In the genomic region with DNA sequence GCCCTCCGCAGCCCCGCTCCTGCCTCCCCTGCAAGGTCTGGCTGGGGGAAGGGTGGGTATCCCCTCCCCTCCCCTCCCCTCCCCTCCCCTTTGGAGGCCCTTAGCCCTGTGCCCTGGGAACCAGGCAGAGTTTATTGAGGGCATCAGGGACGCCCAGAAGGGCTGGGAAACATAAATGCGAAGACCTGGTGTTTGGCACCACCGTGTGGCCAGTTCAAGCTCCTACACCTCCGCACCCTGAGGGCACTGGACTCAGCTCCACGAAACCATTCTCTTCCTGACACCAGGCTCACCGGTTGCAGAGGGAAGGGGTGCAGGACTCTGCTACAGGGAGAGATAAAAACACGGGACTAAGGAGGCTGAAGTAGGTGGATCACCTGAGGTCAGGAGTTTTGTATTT, we compare ENCODE assay signal across 8 cellular contexts. TPM values are rescaled to one million over a fixed set of nuclear protein-coding genes. Genes with fewer than 3 reads are reported as not detected.
DNase-seq lines count a peak whose midpoint lies in the region; ATAC-seq, FAIRE-seq and TF ChIP-seq lines count a peak whose summit lies in the region.

No MANE protein-coding gene starts in this region.

- H4K20me1 ChIP-seq in H1 (replicated peaks in 1 of 2; ENCODE audit: control insufficient read depth in 1 of 2, insufficient read depth in 2 of 2, low read length in 2 of 2): no peaks in the 10 kb centered on the region

- H3K79me1 ChIP-seq in H1 (ENCODE audit: low read depth, low read length): no peaks in the 10 kb centered on the region

- 0 out of 2 replicates have a peak overlapping the region, but pooled peaks have one; percentile 27 for H2BK12ac ChIP-seq in H1 (ENCODE audit: low read depth, low read length)

- H3K27ac ChIP-seq in H1 (ENCODE audit: low read depth, low read length): no peak overlapping the region

- H2BK20ac ChIP-seq in H1 (ENCODE audit: low read length): no peak overlapping the region

- H3K36me3 ChIP-seq in H1 (ENCODE audit: control insufficient read depth in 2 of 4, insufficient read depth in 4 of 4, low read length in 3 of 4): no peaks in the 10 kb centered on the region

- no peak overlapping the region for H3K14ac ChIP-seq in H1 (ENCODE audit: insufficient read length)

- H3K27me3 Mint-ChIP-seq in activated CD4-positive, alpha-beta memory T cell treated with anti-CD3 and anti-CD28 coated beads, Interleukin-2, amount 10 ng/mL, durations not matched to agents 7 days and 5 days: peaks cover 60% of the 10 kb centered on the region
- H3K27me3 Mint-ChIP-seq in stimulated activated memory B cell treated with anti-CD40 and anti-IgM and Interleukin-4, amounts not matched to agents 10 μg/mL and 1 μg/mL and 100 μg/mL, for 72 hours: peaks cover 54% of the 10 kb centered on the region

- no peak overlapping the region for H3K23ac ChIP-seq in H1 (ENCODE audit: insufficient read length)

- POLR2A ChIA-PET in activated CD4-positive, alpha-beta memory T cell treated with anti-CD3 and anti-CD28 coated beads, Interleukin-2, amount 10 ng/mL, durations not matched to agents 7 days and 5 days (lab: Charles Lee): interaction anchor here (0.8 kb wide), 1 partner anchor 12 kb away, joined by 3 read pairs; no protein-coding TSS in a partner anchor
- POLR2A ChIA-PET in H1 (lab: Charles Lee; ENCODE audit: partially characterized antibody): interaction anchor here (1.0 to 2.0 kb wide), 3 partner anchors 8 to 206 kb away, joined by 3 to 6 read pairs (median 3); a partner anchor contains a TSS

- H3K36me3 Mint-ChIP-seq in activated CD4-positive, alpha-beta memory T cell treated with anti-CD3 and anti-CD28 coated beads, Interleukin-2, amount 10 ng/mL, durations not matched to agents 7 days and 5 days (ENCODE audit: low read depth): peaks cover 4% of the 10 kb centered on the region
- no peaks in the 10 kb centered on the region for H3K36me3 Mint-ChIP-seq in stimulated activated memory B cell treated with anti-CD40 and anti-IgM and Interleukin-4, amounts not matched to agents 10 μg/mL and 1 μg/mL and 100 μg/mL, for 72 hours

- peak; percentile 79 to 90 (median 89) for TF ChIP-seq CTCF in H1 (IDR thresholded peaks at IDR 0.05; ENCODE audit: control extremely low read depth in 1 of 3, insufficient read depth in 1 of 3, low read depth in 1 of 3, low read length in 3 of 3)

- peak; percentile 77 for DNase-seq in Ammon's horn (ENCODE audit: low spot score)
- DNase-seq in NCI-H748 (lab: John Stamatoyannopoulos, UW; ENCODE audit: unreplicated experiment): peak; percentile 81
- peak; percentile 69 for DNase-seq in activated CD4-positive, alpha-beta memory T cell treated with anti-CD3 and anti-CD28 coated beads, Interleukin-2, amount 10 ng/mL, durations not matched to agents 7 days and 5 days
- DNase-seq in H1 (ENCODE audit: low read depth in 1 of 2, low spot score in 2 of 2): peak in 1 of 2 experiments; percentile 81
- DNase-seq in mucosa of gallbladder (ENCODE audit: low spot score): peak; percentile 57

- H3K4me1 Mint-ChIP-seq in activated CD4-positive, alpha-beta memory T cell treated with anti-CD3 and anti-CD28 coated beads, Interleukin-2, amount 10 ng/mL, durations not matched to agents 7 days and 5 days: no peaks in the 10 kb centered on the region
- H3K4me1 Mint-ChIP-seq in stimulated activated memory B cell treated with anti-CD40 and anti-IgM and Interleukin-4, amounts not matched to agents 10 μg/mL and 1 μg/mL and 100 μg/mL, for 72 hours: peaks cover 6% of the 10 kb centered on the region

- no peak overlapping the region for H3K27ac Mint-ChIP-seq in activated CD4-positive, alpha-beta memory T cell treated with anti-CD3 and anti-CD28 coated beads, Interleukin-2, amount 10 ng/mL, durations not matched to agents 7 days and 5 days
- no peak overlapping the region for H3K27ac Mint-ChIP-seq in stimulated activated memory B cell treated with anti-CD40 and anti-IgM and Interleukin-4, amounts not matched to agents 10 μg/mL and 1 μg/mL and 100 μg/mL, for 72 hours

- no peak overlapping the region for H2BK5ac ChIP-seq in H1 (ENCODE audit: low read depth, low read length)

- no peak overlapping the region for H3K4me2 ChIP-seq in H1 (ENCODE audit: insufficient read depth in 1 of 2, low read depth in 2 of 2, low read length in 2 of 2)

- H3K9ac ChIP-seq in H1 (replicated peaks in 1 of 4; ENCODE audit: extremely low read depth in 1 of 4, low read depth in 3 of 4, low read length in 3 of 4): no peak overlapping the region

- 23% methylated on average over 9 of the region's 9 CpGs; no CpG with 5 or more reads in 1 of the 2 experiments for WGBS in H1 (ENCODE audit: extremely low coverage in 1 of 2, insufficient coverage in 1 of 2, insufficient read length in 1 of 2, insufficient replicate concordance in 2 of 2, low coverage in 1 of 2, low lambda C conversion rate in 2 of 2, missing lambda C conversion rate in 1 of 2), 2 experiments

- peak; percentile 13 for FAIRE-seq in H1 (lab: Jason Lieb, UNC)

- H3K9me3 ChIP-seq in H1 (ENCODE audit: insufficient read depth in 2 of 2, low read depth in 1 of 2, low read length in 1 of 2): peaks cover under 1 to 2% of the 10 kb centered on the region in 2 experiments; a peak in 2 of 4 replicates

- peaks cover 2 to 21% (median 6%) of the 10 kb centered on the region in 4 experiments for H3K4me1 ChIP-seq in H1 (replicated peaks in 1 of 4; ENCODE audit: control insufficient read depth in 3 of 4, insufficient read depth in 4 of 4, low read length in 3 of 4)

- H4K5ac ChIP-seq in H1 (ENCODE audit: insufficient read length, low read depth, low read length): no peak overlapping the region

- no peaks in the 10 kb centered on the region for H3K23me2 ChIP-seq in H1 (ENCODE audit: low read depth, low read length)

- peaks cover 6% of the 10 kb centered on the region for H3K9me3 Mint-ChIP-seq in activated CD4-positive, alpha-beta memory T cell treated with anti-CD3 and anti-CD28 coated beads, Interleukin-2, amount 10 ng/mL, durations not matched to agents 7 days and 5 days
- no peaks in the 10 kb centered on the region for H3K9me3 Mint-ChIP-seq in stimulated activated memory B cell treated with anti-CD40 and anti-IgM and Interleukin-4, amounts not matched to agents 10 μg/mL and 1 μg/mL and 100 μg/mL, for 72 hours

- no peak overlapping the region for H4K91ac ChIP-seq in H1 (replicated peaks; ENCODE audit: insufficient read length, low read length)

- no peak overlapping the region for H3K4me3 Mint-ChIP-seq in activated CD4-positive, alpha-beta memory T cell treated with anti-CD3 and anti-CD28 coated beads, Interleukin-2, amount 10 ng/mL, durations not matched to agents 7 days and 5 days
- H3K4me3 Mint-ChIP-seq in stimulated activated memory B cell treated with anti-CD40 and anti-IgM and Interleukin-4, amounts not matched to agents 10 μg/mL and 1 μg/mL and 100 μg/mL, for 72 hours: no peak overlapping the region

- peak; percentile 46 for ATAC-seq in GM21723 (IDR thresholded peaks at IDR 0.05; ENCODE audit: unreplicated experiment)
- ATAC-seq in stimulated activated memory B cell treated with anti-CD40 and anti-IgM and Interleukin-4, amounts not matched to agents 10 μg/mL and 1 μg/mL and 100 μg/mL, for 72 hours: peak; percentile 81
- ATAC-seq in GM19328 (IDR thresholded peaks at IDR 0.05; ENCODE audit: unreplicated experiment): no peak

- H3K4me3 ChIP-seq in H1 (ENCODE audit: extremely low read depth in 1 of 4, insufficient read depth in 2 of 4, low read depth in 3 of 4, low read length in 4 of 4): no peak overlapping the region

- no peak overlapping the region for H3K56ac ChIP-seq in H1 (replicated peaks; ENCODE audit: insufficient read length, low read depth, low read length)

- CTCF ChIA-PET in activated CD4-positive, alpha-beta memory T cell treated with anti-CD3 and anti-CD28 coated beads, Interleukin-2, amount 10 ng/mL, durations not matched to agents 7 days and 5 days (lab: Charles Lee): interaction anchor here (0.9 to 2.4 kb wide), 9 partner anchors 9 to 848 kb away, joined by 3 to 15 read pairs (median 5); a partner anchor contains a TSS
- CTCF ChIA-PET in H1 (lab: Charles Lee; ENCODE audit: partially characterized antibody): interaction anchor here (0.6 to 5.3 kb wide), 30 partner anchors 13 to 881 kb away, joined by 3 to 60 read pairs (median 4); a partner anchor contains a TSS

- no peak for TF ChIP-seq EP300 in H1 (IDR thresholded peaks at IDR 0.05; ENCODE audit: borderline replicate concordance in 1 of 2, low read depth in 2 of 2, low read length in 2 of 2)

- H2AK5ac ChIP-seq in H1 (ENCODE audit: low read depth, low read length): no peak overlapping the region

- no peak overlapping the region for H2BK15ac ChIP-seq in H1 (ENCODE audit: low read length)

- no peak overlapping the region for H2BK120ac ChIP-seq in H1 (replicated peaks; ENCODE audit: low read depth, low read length)

- TF ChIP-seq POLR2A in H1 (IDR thresholded peaks at IDR 0.05; ENCODE audit: control extremely low read depth in 1 of 2, low read depth in 2 of 2, low read length in 2 of 2): no peak

- TF ChIP-seq RAD21 in H1 (IDR thresholded peaks at IDR 0.05 in 1 of 2, conservative IDR thresholded peaks at IDR 0.05 in 1 of 2; ENCODE audit: low read depth in 2 of 2, low read length in 2 of 2): peak; percentile 92 to 93

- H3K4ac ChIP-seq in H1 (replicated peaks; ENCODE audit: insufficient read length, low read depth, low read length): no peak overlapping the region

- H3K27me3 ChIP-seq in H1 (replicated peaks in 1 of 4; ENCODE audit: control insufficient read depth in 3 of 4, extremely low read depth in 1 of 4, insufficient read depth in 3 of 4, low read length in 3 of 4): no peaks in the 10 kb centered on the region

- 0 out of 2 replicates have a peak overlapping the region, but pooled peaks have one; percentile 9 for H2AFZ ChIP-seq in H1 (ENCODE audit: low read length)

- peak overlapping the region; percentile 24; the same call in 1 of the 2 replicates for H3K18ac ChIP-seq in H1 (ENCODE audit: extremely low read depth, low read length)

- no peaks in the 10 kb centered on the region for H3K79me2 ChIP-seq in H1 (ENCODE audit: control insufficient read depth in 1 of 2, insufficient read depth in 2 of 2, low read length in 2 of 2)

- H4K8ac ChIP-seq in H1 (ENCODE audit: extremely low read depth, insufficient read depth, low read length): peak overlapping the region; percentile 47

RNA-seq across cellular contexts. Expression of a gene that starts 1.0 kb away (rescaled TPM):
- total RNA-seq in activated CD4-positive, alpha-beta memory T cell treated with anti-CD3 and anti-CD28 coated beads, Interleukin-2, amount 10 ng/mL, durations not matched to agents 7 days and 5 days: not detected
- total RNA-seq in H1 (2021; fragmentation: NEBNext Ultra II Directional; extraction: Animal tissue kit (Norgen Biotek cat#: 25700)): 0.71 TPM in 1 of 2 replicates, not detected in the other
- 0.56 and 0.89 TPM in 2 replicates for polyA plus RNA-seq in H1 (2011; rRNA removed)
- polyA plus RNA-seq in H1 (2011; cell fraction: cytosol; rRNA removed): 1.6 TPM
- polyA plus RNA-seq in H1 (2011; cell fraction: nucleus; rRNA removed): 0.78 TPM
- 0.22 to 0.55 TPM (median 0.40 TPM) in 4 replicates for polyA plus RNA-seq in H1 (2012, experiment 1 of 2)
- polyA plus RNA-seq in H1 (2012, experiment 2 of 2): 0.09 TPM
- 0.14 TPM for polyA plus RNA-seq in H1 (2013, experiment 1 of 2)
- polyA plus RNA-seq in H1 (2013, experiment 2 of 2): 0.29 TPM
- polyA minus RNA-seq in H1 (2011; rRNA and poly(A)+ RNA removed): 0.20 and 0.22 TPM in 2 replicates
- polyA minus RNA-seq in H1 (2011; cell fraction: cytosol; rRNA and poly(A)+ RNA removed): not detected
- polyA minus RNA-seq in H1 (2011; cell fraction: nucleus; rRNA and poly(A)+ RNA removed): not detected
- not detected for total RNA-seq in mucosa of gallbladder

RNA-seq across cellular contexts. Expression of a gene that starts 8.3 kb away (rescaled TPM):
- 10 to 100 TPM; 21.2 TPM for total RNA-seq in activated CD4-positive, alpha-beta memory T cell treated with anti-CD3 and anti-CD28 coated beads, Interleukin-2, amount 10 ng/mL, durations not matched to agents 7 days and 5 days
- 133 and 143 TPM in 2 replicates for total RNA-seq in H1 (2021; fragmentation: NEBNext Ultra II Directional; extraction: Animal tissue kit (Norgen Biotek cat#: 25700))
- 126 and 148 TPM in 2 replicates for polyA plus RNA-seq in H1 (2011; rRNA removed)
- polyA plus RNA-seq in H1 (2011; cell fraction: cytosol; rRNA removed): 154 TPM
- 223 TPM for polyA plus RNA-seq in H1 (2011; cell fraction: nucleus; rRNA removed)
- polyA plus RNA-seq in H1 (2012, experiment 1 of 2): 83.9 to 119 TPM (median 107 TPM) in 4 replicates
- 116 TPM for polyA plus RNA-seq in H1 (2012, experiment 2 of 2)
- polyA plus RNA-seq in H1 (2013, experiment 1 of 2): 64.4 TPM
- 62.7 TPM for polyA plus RNA-seq in H1 (2013, experiment 2 of 2)
- 55.3 and 66.3 TPM in 2 replicates for polyA minus RNA-seq in H1 (2011; rRNA and poly(A)+ RNA removed)
- polyA minus RNA-seq in H1 (2011; cell fraction: cytosol; rRNA and poly(A)+ RNA removed): 56.3 TPM
- 68.8 TPM for polyA minus RNA-seq in H1 (2011; cell fraction: nucleus; rRNA and poly(A)+ RNA removed)
- 1.4 TPM for total RNA-seq in mucosa of gallbladder
